23 cellular contexts compared by ENCODE assay signal in genomic region chr9:27212621-27213020, GRCh38.
"Had no signal": no experiment of that assay in that cellular context is flagged by ENCODE, and none has a peak within 500 bp of the region (broad histone marks: within the 10 kb centered on the region; RNA-seq: fewer than 3 reads in every experiment).

No MANE protein-coding gene starts in this region.

- H3K27ac ChIP-seq: coronary artery, esophagus squamous epithelium, neural progenitor cell, prostate gland, right atrium auricular region, stomach, thyroid gland had no signal

- H2AFZ ChIP-seq: neural progenitor cell had no signal

- H3K9ac ChIP-seq: neural progenitor cell had no signal

- DNase-seq: dermis blood vessel endothelial cell; effector memory CD4-positive, alpha-beta T cell; erythroblast; esophagus squamous epithelium; hypothalamus; immature natural killer cell; kidney; mesendoderm; midbrain; naive thymus-derived CD4-positive, alpha-beta T cell; stimulated activated CD4-positive, alpha-beta T cell treated with anti-CD3 and anti-CD28 coated beads, Interleukin-2, amount 100 ng/mL, for 24 hours; stimulated activated CD4-positive, alpha-beta T cell treated with anti-CD3 and anti-CD28 coated beads, Interleukin-4, amount 100 ng/mL, for 24 hours; stimulated activated naive CD4-positive, alpha-beta T cell treated with Interleukin-2 at 50 U/mL for 16 hours; stomach; thyroid gland had no signal

- H3K36me3 ChIP-seq: esophagus squamous epithelium, neural progenitor cell, prostate gland, stomach, thyroid gland had no signal

- H3K4me3 ChIP-seq: coronary artery, esophagus squamous epithelium, lung, neural progenitor cell, prostate gland, right atrium auricular region, stomach, thyroid gland had no signal

- H3K9me3 ChIP-seq: esophagus squamous epithelium, prostate gland, right atrium auricular region, stomach, thyroid gland had no signal

- H3K27me3 ChIP-seq: neural progenitor cell, right atrium auricular region, stomach, thyroid gland had no signal

- ATAC-seq: left lobe of liver; naive thymus-derived CD4-positive, alpha-beta T cell; sciatic nerve; stimulated activated effector memory CD8-positive, alpha-beta T cell treated with anti-CD3 and anti-CD28 coated beads, Interleukin-12 subunit alpha, Interleukin-12 subunit beta, amount 100 ng/mL, for 72 hours had no signal

- H3K4me2 ChIP-seq: neural progenitor cell had no signal

- H3K4me1 ChIP-seq: esophagus squamous epithelium, neural progenitor cell, prostate gland, right atrium auricular region, stomach, thyroid gland had no signal
